12 cellular contexts compared by ENCODE assay signal in genomic region chr5:177358333-177358939, GRCh38. TPM values are rescaled to one million over a fixed set of nuclear protein-coding genes. Genes with fewer than 3 reads are reported as not detected.
DNase-seq lines count a peak whose midpoint lies in the region; ATAC-seq and TF ChIP-seq lines count a peak whose summit lies in the region.
"Had no signal": no experiment of that assay in that cellular context is flagged by ENCODE, and none has a peak within 500 bp of the region (broad histone marks: within the 10 kb centered on the region; RNA-seq: fewer than 3 reads in every experiment).

No MANE protein-coding gene starts in this region.

- no peak overlapping the region for H2BK120ac ChIP-seq in neuronal stem cell (ENCODE audit: low read depth, low read length)

- peak overlapping the region; percentile 6 for H2BK5ac ChIP-seq in neuronal stem cell (ENCODE audit: low read length)

- peak overlapping the region; percentile 92 for H3K27ac ChIP-seq in MM.1S (ENCODE audit: low read length)
- H3K27ac ChIP-seq in neuronal stem cell (replicated peaks; ENCODE audit: low read length): no peak overlapping the region
- H3K27ac ChIP-seq: foreskin keratinocyte had no signal

- peaks cover 44% of the 10 kb centered on the region for H3K79me2 ChIP-seq in MM.1S (ENCODE audit: low read length)

- no peak overlapping the region for H3K14ac ChIP-seq in neuronal stem cell (ENCODE audit: low read length)

- no peak overlapping the region for H4K8ac ChIP-seq in neuronal stem cell (ENCODE audit: low read depth, low read length)

- no peak for TF ChIP-seq CTCF in GM12864 (IDR thresholded peaks at IDR 0.05; ENCODE audit: low read depth, low read length, missing control alignments)
- TF ChIP-seq CTCF in MM.1S (IDR thresholded peaks at IDR 0.05; ENCODE audit: low read length): no peak

- H2AK5ac ChIP-seq in neuronal stem cell (ENCODE audit: low read depth, low read length): peak overlapping the region; percentile 53

- H3K9me2 ChIP-seq in MM.1S (replicated peaks; ENCODE audit: insufficient read depth, low read length): no peaks in the 10 kb centered on the region

- ATAC-seq in HG03571 (IDR thresholded peaks at IDR 0.05; ENCODE audit: unreplicated experiment) (no peak), HG03045 (IDR thresholded peaks at IDR 0.05; ENCODE audit: unreplicated experiment) (no peak)
- ATAC-seq: HCT116 had no signal

- no peak overlapping the region for H2BK12ac ChIP-seq in neuronal stem cell (ENCODE audit: low read length)

- H3K4me3 ChIP-seq in GM12864 (ENCODE audit: low read depth, low read length): peak overlapping the region; percentile 76
- H3K4me3 ChIP-seq in MM.1S (ENCODE audit: low read length): peak overlapping the region; percentile 97
- peak overlapping the region in 1 of 2 donors; percentile 4 for H3K4me3 ChIP-seq in neuronal stem cell (ENCODE audit: low read length in 2 of 2)

- H3K4me2 ChIP-seq in MM.1S (ENCODE audit: low read depth, low read length) (peak overlapping the region; percentile 91), neuronal stem cell (ENCODE audit: insufficient read depth, low read length, poor library complexity, severe bottlenecking) (no peak overlapping the region)

- peak overlapping the region; percentile 7 for H3K4ac ChIP-seq in neuronal stem cell (ENCODE audit: low read length)

- H4K20me1 ChIP-seq in MM.1S (ENCODE audit: insufficient read depth, low read length): no peaks in the 10 kb centered on the region

- H2AFZ ChIP-seq in MM.1S (ENCODE audit: low read length) (no peak overlapping the region), neuronal stem cell (ENCODE audit: low read length) (peak overlapping the region; percentile 85)

- DNase-seq in GM12864 (ENCODE audit: low read depth) (no peak), MM.1S (no peak), dermis blood vessel endothelial cell (peak; percentile 26), neuronal stem cell (ENCODE audit: low spot score) (no peak), epidermal melanocyte (ENCODE audit: insufficient read length, low spot score) (no peak), NCI-H1092 treated with DMSO at 0.1 percent for 48 hours (lab: John Stamatoyannopoulos, UW) (no peak)
- DNase-seq: occipital lobe had no signal

- H4K91ac ChIP-seq in neuronal stem cell (ENCODE audit: low read depth, low read length, poor library complexity): no peak overlapping the region

- WGBS in neuronal stem cell (ENCODE audit: extremely low coverage in 2 of 2, insufficient read length in 2 of 2, insufficient replicate concordance in 1 of 2), 2 donors: no CpG with 5 or more reads among the region's 6 CpGs

- H3K23ac ChIP-seq in neuronal stem cell (ENCODE audit: low read depth, low read length, poor library complexity): no peak overlapping the region

- peak overlapping the region; percentile 94 for H3K9ac ChIP-seq in MM.1S (ENCODE audit: low read length)
- H3K9ac ChIP-seq in neuronal stem cell (ENCODE audit: low read depth, low read length, poor library complexity): peak overlapping the region; percentile 27

- H3K27me3 ChIP-seq in MM.1S (replicated peaks; ENCODE audit: insufficient read depth, low read length): no peaks in the 10 kb centered on the region
- H3K27me3 ChIP-seq in neuronal stem cell (ENCODE audit: control insufficient read depth in 3 of 3, insufficient read depth in 3 of 3, low read depth in 1 of 3, low read length in 3 of 3): peaks cover 0 to 12% (median 9%) of the 10 kb centered on the region in 3 experiments
- H3K27me3 ChIP-seq: foreskin keratinocyte had no signal

- H2BK15ac ChIP-seq in neuronal stem cell (ENCODE audit: low read length): no peak overlapping the region

- H3K18ac ChIP-seq in neuronal stem cell (ENCODE audit: low read length): no peak overlapping the region

- H3K4me1 ChIP-seq in MM.1S (ENCODE audit: low read length): peaks cover 55% of the 10 kb centered on the region
- peaks cover 5 to 42% of the 10 kb centered on the region in 2 donors for H3K4me1 ChIP-seq in neuronal stem cell (ENCODE audit: control insufficient read depth in 2 of 2, insufficient read depth in 1 of 2, low read depth in 1 of 2, low read length in 2 of 2)

- no peaks in the 10 kb centered on the region for H3K79me1 ChIP-seq in neuronal stem cell (ENCODE audit: low read depth, low read length)

- H3F3A ChIP-seq in MM.1S (ENCODE audit: insufficient read depth, low read length): peaks cover 14% of the 10 kb centered on the region; the same call in 1 of the 2 replicates

- no peaks in the 10 kb centered on the region for H3K36me3 ChIP-seq in MM.1S (replicated peaks; ENCODE audit: insufficient read depth, low read length)
- no peaks in the 10 kb centered on the region for H3K36me3 ChIP-seq in neuronal stem cell (replicated peaks in 1 of 2; ENCODE audit: control insufficient read depth in 2 of 2, insufficient read depth in 2 of 2, low read length in 2 of 2)

- H3K9me3 ChIP-seq in MM.1S (replicated peaks; ENCODE audit: insufficient read depth, low read length): no peaks in the 10 kb centered on the region
- H3K9me3 ChIP-seq in neuronal stem cell (replicated peaks in 1 of 2; ENCODE audit: control insufficient read depth in 2 of 2, insufficient read depth in 1 of 2, low read depth in 1 of 2, low read length in 2 of 2): no peaks in the 10 kb centered on the region

RNA-seq across cellular contexts. Expression of gene RGS14, which starts 0.7 kb away (rescaled TPM):
- total RNA-seq in dermis blood vessel endothelial cell: 4.4 and 9.9 TPM in 2 replicates
- 26.4 TPM for polyA plus RNA-seq in neuronal stem cell (2013, experiment 1 of 2)
- 20.9 TPM for polyA plus RNA-seq in neuronal stem cell (2013, experiment 2 of 2)

RNA-seq across cellular contexts. Expression of gene LMAN2, which starts 7.0 kb away (rescaled TPM):
- total RNA-seq in dermis blood vessel endothelial cell: 407 and 457 TPM in 2 replicates
- 131 TPM for polyA plus RNA-seq in neuronal stem cell (2013, experiment 1 of 2)
- 132 TPM for polyA plus RNA-seq in neuronal stem cell (2013, experiment 2 of 2)

RNA-seq across cellular contexts. Expression of gene SLC34A1, which starts 25.8 kb away (rescaled TPM):
- not detected in 2 replicates for total RNA-seq in dermis blood vessel endothelial cell
- not detected for polyA plus RNA-seq in neuronal stem cell (2013, experiment 1 of 2)
- polyA plus RNA-seq in neuronal stem cell (2013, experiment 2 of 2): not detected
- total RNA-seq: foreskin keratinocyte, occipital lobe, RPMI7951 had no signal
- polyA plus RNA-seq: foreskin keratinocyte had no signal

RNA-seq across cellular contexts. Expression of gene PFN3, which starts 42.0 kb away (rescaled TPM):
- not detected in 2 replicates for total RNA-seq in dermis blood vessel endothelial cell
- not detected for polyA plus RNA-seq in neuronal stem cell (2013, experiment 1 of 2)
- polyA plus RNA-seq in neuronal stem cell (2013, experiment 2 of 2): not detected
- total RNA-seq: foreskin keratinocyte, occipital lobe, RPMI7951 had no signal
- polyA plus RNA-seq: foreskin keratinocyte had no signal

RNA-seq across cellular contexts. Expression of gene MXD3, which starts 46.7 kb away (rescaled TPM):
- total RNA-seq in dermis blood vessel endothelial cell: 20.9 and 38.5 TPM in 2 replicates
- polyA plus RNA-seq in neuronal stem cell (2013, experiment 1 of 2): 32.1 TPM
- polyA plus RNA-seq in neuronal stem cell (2013, experiment 2 of 2): 29.6 TPM
